ENCODE assay signal across 18 cellular contexts in genomic region chr2:201558665-201559064, GRCh38.
DNase-seq lines count a peak whose midpoint lies in the region; ATAC-seq and TF ChIP-seq lines count a peak whose summit lies in the region.
"Had no signal": no experiment of that assay in that cellular context is flagged by ENCODE, and none has a peak within 500 bp of the region (broad histone marks: within the 10 kb centered on the region; RNA-seq: fewer than 3 reads in every experiment).

No MANE protein-coding gene starts in this region.

- H3K27ac ChIP-seq in foreskin keratinocyte (no peak overlapping the region), upper lobe of right lung (no peak overlapping the region)
- H3K27ac ChIP-seq: gastrocnemius medialis had no signal

- no peaks in the 10 kb centered on the region for H3K4me1 ChIP-seq in foreskin keratinocyte
- H3K4me1 ChIP-seq in upper lobe of right lung: no peaks in the 10 kb centered on the region
- H3K4me1 ChIP-seq: gastrocnemius medialis had no signal

- peak; percentile 40 for ATAC-seq in activated naive CD8-positive, alpha-beta T cell treated with anti-CD3 and anti-CD28 coated beads, Interleukin-2, amount 50 U/mL, for 24 hours
- ATAC-seq in foreskin keratinocyte (peak; percentile 10), upper lobe of right lung (peak; percentile 68), HG02973 (IDR thresholded peaks at IDR 0.05; ENCODE audit: unreplicated experiment) (no peak), HG02870 (IDR thresholded peaks at IDR 0.05; ENCODE audit: unreplicated experiment) (no peak)
- ATAC-seq: gastrocnemius medialis had no signal

- H3K36me3 ChIP-seq in upper lobe of right lung: no peaks in the 10 kb centered on the region
- H3K36me3 ChIP-seq: gastrocnemius medialis had no signal

- no peaks in the 10 kb centered on the region for H3K9me3 ChIP-seq in upper lobe of right lung
- H3K9me3 ChIP-seq: gastrocnemius medialis had no signal

- H3K9me3 Mint-ChIP-seq in activated naive CD8-positive, alpha-beta T cell treated with anti-CD3 and anti-CD28 coated beads, Interleukin-2, amount 50 U/mL, for 24 hours: no peaks in the 10 kb centered on the region
- no peaks in the 10 kb centered on the region for H3K9me3 Mint-ChIP-seq in activated naive CD8-positive, alpha-beta T cell treated with anti-CD3 and anti-CD28 coated beads for 36 hours

- H3K27me3 ChIP-seq in foreskin keratinocyte: no peaks in the 10 kb centered on the region
- H3K27me3 ChIP-seq in upper lobe of right lung: no peaks in the 10 kb centered on the region
- H3K27me3 ChIP-seq: gastrocnemius medialis had no signal

- peaks cover 4% of the 10 kb centered on the region for H3K27me3 Mint-ChIP-seq in activated naive CD8-positive, alpha-beta T cell treated with anti-CD3 and anti-CD28 coated beads, Interleukin-2, amount 50 U/mL, for 24 hours
- H3K27me3 Mint-ChIP-seq in activated naive CD8-positive, alpha-beta T cell treated with anti-CD3 and anti-CD28 coated beads for 36 hours: no peaks in the 10 kb centered on the region

- no peaks in the 10 kb centered on the region for H3K4me1 Mint-ChIP-seq in activated naive CD8-positive, alpha-beta T cell treated with anti-CD3 and anti-CD28 coated beads, Interleukin-2, amount 50 U/mL, for 24 hours
- H3K4me1 Mint-ChIP-seq in activated naive CD8-positive, alpha-beta T cell treated with anti-CD3 and anti-CD28 coated beads for 36 hours: no peaks in the 10 kb centered on the region

- no peak for TF ChIP-seq CTCF in foreskin keratinocyte (conservative IDR thresholded peaks at IDR 0.05)
- no peak for TF ChIP-seq CTCF in upper lobe of right lung (IDR thresholded peaks at IDR 0.05)

- intact Hi-C loops in upper lobe of right lung (cut with DNase I): no loop called here

- H3K4me3 ChIP-seq in upper lobe of right lung: no peak overlapping the region
- H3K4me3 ChIP-seq: gastrocnemius medialis had no signal

- H3K27ac Mint-ChIP-seq in activated naive CD8-positive, alpha-beta T cell treated with anti-CD3 and anti-CD28 coated beads, Interleukin-2, amount 50 U/mL, for 24 hours: no peak overlapping the region
- no peak overlapping the region for H3K27ac Mint-ChIP-seq in activated naive CD8-positive, alpha-beta T cell treated with anti-CD3 and anti-CD28 coated beads for 36 hours

- DNase-seq in activated naive CD8-positive, alpha-beta T cell treated with anti-CD3 and anti-CD28 coated beads, Interleukin-2, amount 50 U/mL, for 24 hours: no peak
- DNase-seq in activated naive CD8-positive, alpha-beta T cell treated with anti-CD3 and anti-CD28 coated beads for 36 hours: no peak
- DNase-seq in MV-4-11 (lab: John Stamatoyannopoulos, UW) (peak; percentile 80), foreskin keratinocyte (no peak), upper lobe of right lung (no peak)
- no peak for DNase-seq in NK-92 treated with Interleukin-12 subunit alpha and Interleukin-12 subunit beta, amount 100 ng/mL, for 24 hours (lab: John Stamatoyannopoulos, UW)
- DNase-seq: activated CD4-positive, alpha-beta T cell treated with anti-CD3 and anti-CD28 coated beads, Interleukin-2, amount 50 U/mL, for 1 hour; amygdala; C1 segment of cervical spinal cord; caudate nucleus; DMS153; gastrocnemius medialis; midbrain; NCI-H1417; NCI-H774; stimulated activated CD4-positive, alpha-beta T cell treated with anti-CD3 and anti-CD28 coated beads, Interleukin-4, amount 100 ng/mL, for 24 hours had no signal

- no peaks in the 10 kb centered on the region for H3K36me3 Mint-ChIP-seq in activated naive CD8-positive, alpha-beta T cell treated with anti-CD3 and anti-CD28 coated beads, Interleukin-2, amount 50 U/mL, for 24 hours (ENCODE audit: low read depth)
- no peaks in the 10 kb centered on the region for H3K36me3 Mint-ChIP-seq in activated naive CD8-positive, alpha-beta T cell treated with anti-CD3 and anti-CD28 coated beads for 36 hours

- H3K4me3 Mint-ChIP-seq in activated naive CD8-positive, alpha-beta T cell treated with anti-CD3 and anti-CD28 coated beads, Interleukin-2, amount 50 U/mL, for 24 hours: no peak overlapping the region
- H3K4me3 Mint-ChIP-seq in activated naive CD8-positive, alpha-beta T cell treated with anti-CD3 and anti-CD28 coated beads for 36 hours: no peak overlapping the region

Comparison
In these comparisons a context has a peak if more than half of its experiments do, and no peak if none do; other contexts are left out.
1. ATAC-seq: peak in activated naive CD8-positive, alpha-beta T cell treated with anti-CD3 and anti-CD28 coated beads, Interleukin-2, amount 50 U/mL, for 24 hours (single experiment), foreskin keratinocyte (single experiment) and upper lobe of right lung (single experiment); none in HG02973 (single experiment) and HG02870 (single experiment).